ENCODE assay signal across 23 cellular contexts in genomic region chr10:78363190-78363589, GRCh38.
DNase-seq lines count a peak whose midpoint lies in the region; ATAC-seq, FAIRE-seq and TF ChIP-seq lines count a peak whose summit lies in the region.
"Had no signal": no experiment of that assay in that cellular context is flagged by ENCODE, and none has a peak within 500 bp of the region (broad histone marks: within the 10 kb centered on the region; RNA-seq: fewer than 3 reads in every experiment).

No MANE protein-coding gene starts in this region.

- 97 to 100% methylated on average over 2 to 4 of the region's 4 CpGs for WGBS in mesodermal cell (ENCODE audit: insufficient coverage in 2 of 2), 2 experiments

- H3K4me2 ChIP-seq in astrocyte (ENCODE audit: low read length): no peak overlapping the region

- peaks cover 11 to 17% of the 10 kb centered on the region in 2 donors for H3K36me3 Mint-ChIP-seq in activated naive CD4-positive, alpha-beta T cell treated with anti-CD3 and anti-CD28 coated beads, Interleukin-2, amount 50 U/mL, for 72 hours
- H3K36me3 Mint-ChIP-seq in astrocyte (ENCODE audit: low read depth, unreplicated experiment): peaks cover 5% of the 10 kb centered on the region
- no peaks in the 10 kb centered on the region for H3K36me3 Mint-ChIP-seq in progenitor cell of endocrine pancreas (ENCODE audit: insufficient read depth)

- H3K4me3 Mint-ChIP-seq in astrocyte (ENCODE audit: unreplicated experiment) (peak overlapping the region; percentile 51), progenitor cell of endocrine pancreas (ENCODE audit: low read depth) (no peak overlapping the region)
- H3K4me3 Mint-ChIP-seq: CD4-positive, alpha-beta T cell had no signal

- no peaks in the 10 kb centered on the region for H3K36me3 ChIP-seq in astrocyte (ENCODE audit: insufficient read depth, low read length)
- no peaks in the 10 kb centered on the region for H3K36me3 ChIP-seq in mesodermal cell (ENCODE audit: control insufficient read depth, insufficient read depth, low read length)
- H3K36me3 ChIP-seq: BE2C, Peyer's patch had no signal

- TF ChIP-seq CTCF in astrocyte (IDR thresholded peaks at IDR 0.05; ENCODE audit: insufficient read depth, low read depth, low read length) (no peak), progenitor cell of endocrine pancreas (IDR thresholded peaks at IDR 0.05; ENCODE audit: unreplicated experiment) (no peak)

- H3K4me1 Mint-ChIP-seq in astrocyte (ENCODE audit: low read depth, unreplicated experiment) (peaks cover 22% of the 10 kb centered on the region), progenitor cell of endocrine pancreas (ENCODE audit: low read depth) (peaks cover 4% of the 10 kb centered on the region)

- peak overlapping the region; percentile 15 for H2AFZ ChIP-seq in astrocyte (ENCODE audit: low read depth, low read length)

- H3K9ac ChIP-seq in astrocyte (ENCODE audit: low read length): no peak overlapping the region

- peaks cover 38% of the 10 kb centered on the region for H3K27me3 ChIP-seq in astrocyte (ENCODE audit: insufficient read depth, low read length)
- H3K27me3 ChIP-seq: BE2C, Peyer's patch had no signal

- H3K27ac Mint-ChIP-seq in activated naive CD4-positive, alpha-beta T cell treated with anti-CD3 and anti-CD28 coated beads, Interleukin-2, amount 50 U/mL, for 72 hours: peak overlapping the region; percentile 68 to 79
- H3K27ac Mint-ChIP-seq in astrocyte (ENCODE audit: unreplicated experiment) (peak overlapping the region; percentile 67), progenitor cell of endocrine pancreas (peak overlapping the region; percentile 3)

- FAIRE-seq in astrocyte (lab: Jason Lieb, UNC): no peak
- FAIRE-seq: A204.1, GM19239, K562 had no signal

- no peak for DNase-seq in activated naive CD4-positive, alpha-beta T cell treated with anti-CD3 and anti-CD28 coated beads, Interleukin-2, amount 50 U/mL, for 72 hours (ENCODE audit: low spot score in 2 of 2)
- no peak for DNase-seq in activated naive CD4-positive, alpha-beta T cell treated with anti-CD3 and anti-CD28 coated beads, Interleukin-2, amount 50 U/mL, for 16 hours
- DNase-seq in astrocyte (ENCODE audit: low read depth): no peak
- no peak for DNase-seq in progenitor cell of endocrine pancreas (ENCODE audit: low spot score, unreplicated experiment)
- DNase-seq in DMS 273 (lab: John Stamatoyannopoulos, UW; ENCODE audit: unreplicated experiment): no peak
- DNase-seq: BE2C; Caco-2; CD4-positive, alpha-beta T cell; DMS153; GOT3; NCI-H1092 treated with DMSO at 0.1 percent for 48 hours; NCI-H146; NCI-H2081; NCI-H510A; NCI-H748 treated with DMSO at 0.1 percent for 48 hours; NK-92 treated with Interleukin-12 subunit alpha and Interleukin-12 subunit beta, amount 100 ng/mL, for 24 hours; Peyer's patch had no signal

- H3K79me2 ChIP-seq in astrocyte (ENCODE audit: insufficient read depth, low read length): no peaks in the 10 kb centered on the region

- H3K27me3 Mint-ChIP-seq in astrocyte (ENCODE audit: low read depth, unreplicated experiment) (peaks cover 42% of the 10 kb centered on the region), progenitor cell of endocrine pancreas (peaks cover 79% of the 10 kb centered on the region)
- H3K27me3 Mint-ChIP-seq: CD4-positive, alpha-beta T cell had no signal

- H3K4me3 ChIP-seq in astrocyte (ENCODE audit: insufficient read depth, low read depth, low read length): no peak overlapping the region
- no peak overlapping the region for H3K4me3 ChIP-seq in mesodermal cell (ENCODE audit: extremely low read depth, insufficient read depth, low read length, poor library complexity, severe bottlenecking)
- H3K4me3 ChIP-seq: K562, Peyer's patch had no signal

- H3K4me1 ChIP-seq in astrocyte (ENCODE audit: insufficient read depth, low read length): no peaks in the 10 kb centered on the region
- peaks cover 41% of the 10 kb centered on the region for H3K4me1 ChIP-seq in mesodermal cell (ENCODE audit: control insufficient read depth, insufficient read depth, low read length, poor library complexity, severe bottlenecking)
- H3K4me1 ChIP-seq: BE2C, Caco-2, Peyer's patch had no signal

- H3K27ac ChIP-seq in astrocyte (ENCODE audit: low read depth, low read length) (no peak overlapping the region), mesodermal cell (ENCODE audit: low read depth, low read length, severe bottlenecking) (peak overlapping the region; percentile 81)
- H3K27ac ChIP-seq: Peyer's patch had no signal

- peaks cover 6 to 16% of the 10 kb centered on the region in 2 donors for H3K9me3 Mint-ChIP-seq in activated naive CD4-positive, alpha-beta T cell treated with anti-CD3 and anti-CD28 coated beads, Interleukin-2, amount 50 U/mL, for 72 hours
- peaks cover 4% of the 10 kb centered on the region for H3K9me3 Mint-ChIP-seq in astrocyte (ENCODE audit: unreplicated experiment)
- H3K9me3 Mint-ChIP-seq in progenitor cell of endocrine pancreas (ENCODE audit: low read depth): no peaks in the 10 kb centered on the region
- H3K9me3 Mint-ChIP-seq: CD4-positive, alpha-beta T cell had no signal

- ATAC-seq in activated naive CD4-positive, alpha-beta T cell treated with anti-CD3 and anti-CD28 coated beads, Interleukin-2, amount 50 U/mL, for 72 hours: no peak
- ATAC-seq in HG03159 (IDR thresholded peaks at IDR 0.05; ENCODE audit: unreplicated experiment) (no peak), GM18520 (IDR thresholded peaks at IDR 0.05; ENCODE audit: unreplicated experiment) (no peak)
- ATAC-seq: K562 had no signal

- H4K20me1 ChIP-seq in astrocyte (ENCODE audit: insufficient read depth, low read length): no peaks in the 10 kb centered on the region

- H3K9me3 ChIP-seq in astrocyte (ENCODE audit: insufficient read depth, low read depth, low read length): no peaks in the 10 kb centered on the region
- H3K9me3 ChIP-seq in mesodermal cell (ENCODE audit: control insufficient read depth, low read length): no peaks in the 10 kb centered on the region
- H3K9me3 ChIP-seq: BE2C, Caco-2, Peyer's patch had no signal

Comparison
In these comparisons a context has a peak if more than half of its experiments do, and no peak if none do; other contexts are left out.
1. H3K27ac Mint-ChIP-seq: peak in every context shown above with its lines; median percentile 74 in activated naive CD4-positive, alpha-beta T cell treated with anti-CD3 and anti-CD28 coated beads, Interleukin-2, amount 50 U/mL, for 72 hours; 67 in astrocyte; 3 in progenitor cell of endocrine pancreas.